8 cellular contexts compared by ENCODE assay signal in the genomic region with DNA sequence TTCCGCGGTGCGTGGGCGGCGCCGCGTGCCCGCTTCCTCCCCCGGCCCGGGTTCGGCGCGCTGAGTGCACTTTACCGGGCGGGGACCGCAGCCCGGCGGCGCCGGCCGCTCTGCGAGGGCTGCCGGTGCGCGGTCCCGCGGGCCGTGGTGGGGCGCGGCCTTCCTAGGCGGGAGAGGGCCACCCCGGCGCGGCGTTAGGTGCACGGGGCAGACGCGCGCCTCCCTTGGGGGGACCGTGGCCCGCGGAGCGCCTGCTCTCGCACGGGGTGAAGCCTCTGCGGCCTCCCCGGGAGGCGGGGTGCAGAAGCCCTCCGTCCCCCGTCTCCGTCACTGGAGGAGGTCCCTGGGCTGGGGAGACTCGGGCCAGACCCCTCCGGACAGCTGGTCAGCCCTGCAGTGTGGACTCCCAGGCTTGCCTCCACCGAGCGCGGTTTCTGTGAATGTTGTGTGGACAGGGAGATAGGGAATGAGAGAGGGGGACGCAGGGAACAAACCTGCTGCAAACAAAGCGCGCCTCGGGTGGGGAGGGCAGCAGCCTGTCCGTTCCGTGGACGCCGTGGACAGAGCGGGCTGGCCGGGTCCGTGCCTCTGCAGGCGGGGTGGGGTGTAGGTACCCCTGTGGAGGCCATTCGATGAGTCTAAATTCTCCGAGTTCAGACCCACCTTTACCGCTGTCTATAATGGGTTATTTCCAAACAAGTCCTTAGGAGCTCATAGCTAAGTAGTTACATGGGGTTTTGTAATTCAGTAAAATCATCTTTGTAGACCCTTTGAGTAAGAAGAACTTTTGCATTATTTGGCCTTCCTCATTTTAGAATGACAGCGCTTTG. TPM values are rescaled to one million over a fixed set of nuclear protein-coding genes. Genes with fewer than 3 reads are reported as not detected.
DNase-seq lines count a peak whose midpoint lies in the region; ATAC-seq and TF ChIP-seq lines count a peak whose summit lies in the region.

No MANE protein-coding gene starts in this region.

- CTCF ChIA-PET in RWPE1 (lab: Yijun Ruan, JAX) = interaction anchor here (0.6 kb wide), 1 partner anchor 44 kb away, joined by 3 read pairs; no protein-coding TSS in a partner anchor

- no peaks in the 10 kb centered on the region for H3K27me3 ChIP-seq in endocrine pancreas (ENCODE audit: control insufficient read depth, insufficient read depth, low read length)

- DNase-seq in stimulated activated CD8-positive, alpha-beta memory T cell treated with anti-CD3 and anti-CD28 coated beads, Interleukin-2, amount 100 ng/mL, for 48 hours (ENCODE audit: low read depth in 2 of 2) = peak; percentile 17 to 35
- DNase-seq in stimulated activated CD8-positive, alpha-beta memory T cell treated with anti-CD3 and anti-CD28 coated beads, Interleukin-4, amount 100 ng/mL, for 48 hours = no peak
- peak; percentile 17 for DNase-seq in RWPE1 (ENCODE audit: low spot score)
- DNase-seq in myocyte (ENCODE audit: low read depth) = peak; percentile 53
- DNase-seq in effector CD8-positive, alpha-beta T cell (lab: John Stamatoyannopoulos, UW) = no peak

- H3K4me1 ChIP-seq in endocrine pancreas (ENCODE audit: control insufficient read depth, insufficient read depth, low read length) = no peaks in the 10 kb centered on the region

- H3K36me3 ChIP-seq in endocrine pancreas (ENCODE audit: control insufficient read depth, insufficient read depth, low read length) = no peaks in the 10 kb centered on the region

- ATAC-seq in HG02973 (IDR thresholded peaks at IDR 0.05; ENCODE audit: unreplicated experiment) = peak; percentile 14
- no peak for ATAC-seq in GM18861 (IDR thresholded peaks at IDR 0.05; ENCODE audit: unreplicated experiment)

- H3K27ac ChIP-seq in RWPE1 = peak overlapping the region; percentile 93

- TF ChIP-seq CTCF in RWPE1 (conservative IDR thresholded peaks at IDR 0.05; ENCODE audit: low read depth) = no peak

- no peak overlapping the region for H3K4me3 ChIP-seq in endocrine pancreas (ENCODE audit: control insufficient read depth, insufficient read depth, low read length)

- H3K9me3 ChIP-seq in endocrine pancreas (ENCODE audit: control insufficient read depth, low read length) = no peaks in the 10 kb centered on the region

- POLR2A ChIA-PET in RWPE1 (lab: Yijun Ruan, JAX; ENCODE audit: low non-redundant PET) = no interaction called here

- H3K9ac ChIP-seq in endocrine pancreas (ENCODE audit: control insufficient read depth, insufficient read depth, low read length) = peak overlapping the region; percentile 71

RNA-seq across cellular contexts. Expression of a gene that starts 0.7 kb away (rescaled TPM):
- 25.4 and 33.8 TPM in 2 replicates for total RNA-seq in myocyte
- polyA plus RNA-seq in myocyte (2012) = 65.6 TPM

RNA-seq across cellular contexts. Expression of a gene that starts 17.2 kb away (rescaled TPM):
- total RNA-seq in myocyte = 0.21 and 0.42 TPM in 2 replicates
- 4.4 TPM for polyA plus RNA-seq in myocyte (2012)

RNA-seq across cellular contexts. Expression of a gene that starts 36.1 kb away (rescaled TPM):
- 17.8 and 20.3 TPM in 2 replicates for total RNA-seq in myocyte
- polyA plus RNA-seq in myocyte (2012) = 38.6 TPM

RNA-seq across cellular contexts. Expression of a gene that starts 54.1 kb away (rescaled TPM):
- 26.6 and 45.5 TPM in 2 replicates for total RNA-seq in myocyte
- polyA plus RNA-seq in myocyte (2012) = 28.5 TPM

Comparison
In these comparisons a context has a peak if more than half of its experiments do, and no peak if none do; other contexts are left out.
1. DNase-seq: peak in stimulated activated CD8-positive, alpha-beta memory T cell treated with anti-CD3 and anti-CD28 coated beads, Interleukin-2, amount 100 ng/mL, for 48 hours (2 of 2), RWPE1 (single experiment) and myocyte (single experiment); none in stimulated activated CD8-positive, alpha-beta memory T cell treated with anti-CD3 and anti-CD28 coated beads, Interleukin-4, amount 100 ng/mL, for 48 hours (single experiment) and effector CD8-positive, alpha-beta T cell (single experiment).